29 cellular contexts compared by ENCODE assay signal in the genomic region with DNA sequence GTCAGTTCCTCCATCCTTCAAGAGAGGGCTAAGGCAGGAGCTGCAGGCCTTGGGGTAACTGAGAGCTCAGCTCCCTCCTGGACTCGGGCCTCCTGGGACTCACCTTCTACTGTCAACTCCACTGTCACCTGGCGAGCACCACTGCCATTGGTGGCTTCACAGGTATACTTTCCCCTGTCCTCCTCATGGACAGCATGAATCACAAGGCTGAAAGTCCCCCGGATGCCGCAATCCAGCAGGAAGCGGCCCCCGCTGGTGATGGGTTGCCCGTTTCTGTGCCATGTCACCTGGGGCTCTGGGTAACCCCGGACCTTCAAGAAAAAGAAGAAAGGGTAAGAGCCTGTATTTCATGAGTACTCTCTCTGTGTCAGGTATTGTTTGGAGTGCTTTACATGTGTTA.
"Had no signal": no experiment of that assay in that cellular context is flagged by ENCODE, and none has a peak within 500 bp of the region (broad histone marks: within the 10 kb centered on the region; RNA-seq: fewer than 3 reads in every experiment).

No MANE protein-coding gene starts in this region.

- H3K36me3 ChIP-seq: adrenal gland, left ventricle myocardium inferior, tibial artery, uterus had no signal

- H2AFZ ChIP-seq: hepatocyte had no signal

- H3K4me2 ChIP-seq: hepatocyte had no signal

- H3K9me3 ChIP-seq: adrenal gland, left ventricle myocardium inferior, tibial artery, uterus had no signal

- FAIRE-seq: bronchial epithelial cell had no signal

- DNase-seq: activated B cell treated with CpG ODN at 0.5 μM for 24 hours; activated CD4-positive, alpha-beta T cell treated with anti-CD3 and anti-CD28 coated beads for 36 hours; activated CD4-positive, alpha-beta T cell treated with anti-CD3 and anti-CD28 coated beads, Interleukin-2, amount 50 U/mL, for 48 hours; activated CD8-positive, alpha-beta memory T cell treated with anti-CD3 and anti-CD28 coated beads, Interleukin-2, amount 50 U/mL, for 48 hours; activated naive CD4-positive, alpha-beta T cell; activated T-cell treated with anti-CD3 and anti-CD28 coated beads, Interleukin-2, amount 50 U/mL, for 4 hours; adrenal gland; cortex of kidney; endodermal cell; foreskin melanocyte; glutamatergic neuron; immature natural killer cell; kidney glomerular epithelial cell; left ventricle myocardium inferior; mammary epithelial cell; midbrain; retina; stimulated activated CD4-positive, alpha-beta T cell treated with anti-CD3 and anti-CD28 coated beads, Interleukin-4, amount 100 ng/mL, for 24 hours; stimulated activated naive CD4-positive, alpha-beta T cell treated with Interleukin-2 at 50 U/mL for 16 hours; substantia nigra; SW 1271; T-helper 17 cell; tibial artery; uterus had no signal

- H3K27ac ChIP-seq: adrenal gland, hepatocyte, left ventricle myocardium inferior, uterus had no signal

- H3K4me3 ChIP-seq: adrenal gland, hepatocyte, left ventricle myocardium inferior, tibial artery, uterus had no signal

- H3K79me2 ChIP-seq: hepatocyte had no signal

- H3K9me3 Mint-ChIP-seq: activated B cell treated with CpG ODN at 0.5 μM for 24 hours; activated T-cell treated with anti-CD3 and anti-CD28 coated beads, Interleukin-2, amount 50 U/mL, for 4 hours; activated T-helper 2 cell treated with anti-CD3 and anti-CD28 coated beads, Interferon-gamma antibody, Interleukin-2, Interleukin-4, amounts not matched to agents 10 μg/mL and 5 μg/mL and 100 μg/mL, durations not matched to agents 14 hours and 24 hours and 36 hours; endodermal cell; nephron had no signal

- H3K4me1 ChIP-seq: adrenal gland, uterus had no signal

- H3K4me1 Mint-ChIP-seq: activated CD4-positive, alpha-beta T cell treated with anti-CD3 and anti-CD28 coated beads for 36 hours had no signal

- ATAC-seq: activated CD4-positive, alpha-beta T cell treated with anti-CD3 and anti-CD28 coated beads for 36 hours; activated T-cell treated with anti-CD3 and anti-CD28 coated beads, Interleukin-2, amount 50 U/mL, for 4 hours; T-helper 17 cell had no signal

- H3K4me3 Mint-ChIP-seq: activated B cell treated with CpG ODN at 0.5 μM for 24 hours; activated CD4-positive, alpha-beta T cell treated with anti-CD3 and anti-CD28 coated beads for 36 hours; activated naive CD8-positive, alpha-beta T cell; activated T-cell treated with anti-CD3 and anti-CD28 coated beads, Interleukin-2, amount 50 U/mL, for 4 hours; endodermal cell; immature natural killer cell; nephron; T-helper 17 cell had no signal

- H3K27ac Mint-ChIP-seq: activated B cell treated with CpG ODN at 0.5 μM for 24 hours; activated CD4-positive, alpha-beta T cell treated with anti-CD3 and anti-CD28 coated beads for 36 hours; activated naive CD8-positive, alpha-beta T cell; activated T-helper 2 cell treated with anti-CD3 and anti-CD28 coated beads, Interferon-gamma antibody, Interleukin-2, Interleukin-4, amounts not matched to agents 10 μg/mL and 5 μg/mL and 100 μg/mL, durations not matched to agents 14 hours and 24 hours and 36 hours; endodermal cell; immature natural killer cell; nephron; T-helper 17 cell had no signal

- H3K27me3 ChIP-seq: adrenal gland, hepatocyte, tibial artery, uterus had no signal
